In genomic region chr2:128090909-128091690, GRCh38 we compare ENCODE assay signal across 8 cellular contexts. TPM values are rescaled to one million over a fixed set of nuclear protein-coding genes. Genes with fewer than 3 reads are reported as not detected.
DNase-seq lines count a peak whose midpoint lies in the region; ATAC-seq and TF ChIP-seq lines count a peak whose summit lies in the region.

TSS of gene UGGT1 (plus strand) at chr2:128091200. CDS start at chr2:128091358, 158 bp downstream.

- no peaks in the 10 kb centered on the region; the same call in 1 of the 2 replicates for H3K9me3 ChIP-seq in AG04450 (ENCODE audit: control insufficient read depth, insufficient read depth, low read length)

- H3K27me3 ChIP-seq in AG04450 (ENCODE audit: control insufficient read depth, insufficient read depth, low read length) = no peaks in the 10 kb centered on the region

- peak within 1 kb of the TSS; percentile 92 for H3K4me3 Mint-ChIP-seq in WTC11
- peak within 1 kb of the TSS; percentile 88 to 94 (median 91) for H3K4me3 Mint-ChIP-seq in immature natural killer cell

- TF ChIP-seq CTCF in AG04450 (IDR thresholded peaks at IDR 0.05; ENCODE audit: low read depth, low read length) = no peak
- no peak for TF ChIP-seq CTCF in WTC11 (IDR thresholded peaks at IDR 0.05)

- POLR2A ChIA-PET in AG04450 (lab: Yijun Ruan, JAX) = interaction anchor here (0.5 to 1.4 kb wide), 6 partner anchors 25 to 500 kb away, joined by 3 to 6 read pairs (median 3); partner anchors contain the start of gene SAP130
- POLR2A ChIA-PET in WTC11 (lab: Charles Lee) = interaction anchor here (0.6 to 1.0 kb wide), 3 partner anchors 63 to 676 kb away, joined by 3 read pairs; partner anchors contain the start of gene SAP130

- H3K27ac ChIP-seq in AG04450 (ENCODE audit: low read depth, low read length) (peak within 1 kb of the TSS; percentile 86), caudate nucleus (ENCODE audit: low read depth, low read length) (peak within 1 kb of the TSS; percentile 85)

- peak within 1 kb of the TSS; percentile 99 for H3K4me3 ChIP-seq in AG04450 (ENCODE audit: low read depth, low read length)

- H3K36me3 Mint-ChIP-seq in WTC11 (no peaks in the 10 kb centered on the region), immature natural killer cell (no peaks in the 10 kb centered on the region)

- ATAC-seq in GM18909 (IDR thresholded peaks at IDR 0.05; ENCODE audit: poor library complexity, unreplicated experiment) (peak; percentile 95), HG03175 (IDR thresholded peaks at IDR 0.05; ENCODE audit: unreplicated experiment) (peak; percentile 95), WTC11 (peak; percentile 97)

- H3K27ac Mint-ChIP-seq in WTC11 (peak within 1 kb of the TSS; percentile 96), immature natural killer cell (peak within 1 kb of the TSS; percentile 88 to 98 (median 96))

- DNase-seq in AG04450 (ENCODE audit: low read depth, low spot score) (peak; percentile 94), NCI-H226 (peak; percentile 97), WTC11 (ENCODE audit: low spot score) (peak; percentile 93), caudate nucleus (lab: John Stamatoyannopoulos, UW) (peak; percentile 19 to 97 (median 91)), immature natural killer cell (peak; percentile 94 to 95 (median 95)), smooth muscle cell of the brain vasculature (ENCODE audit: low read depth, low spot score) (peak; percentile 91)

- H3K27me3 Mint-ChIP-seq in WTC11 (ENCODE audit: low read depth) = no peaks in the 10 kb centered on the region
- H3K27me3 Mint-ChIP-seq in immature natural killer cell (ENCODE audit: low read depth in 3 of 3) = peaks cover 3 to 7% (median 4%) of the 10 kb centered on the region in 3 donors

- no peaks in the 10 kb centered on the region for H3K9me3 Mint-ChIP-seq in WTC11
- H3K9me3 Mint-ChIP-seq in immature natural killer cell = no peaks in the 10 kb centered on the region

- H3K4me1 Mint-ChIP-seq in WTC11 (peaks cover 16% of the 10 kb centered on the region), immature natural killer cell (peaks cover 33 to 63% of the 10 kb centered on the region in 2 donors)

- CTCF ChIA-PET in AG04450 (lab: Charles Lee) (interaction anchor here (2.0 kb wide), 1 partner anchor 28 kb away, joined by 13 read pairs; no protein-coding TSS in a partner anchor), WTC11 (lab: Charles Lee) (interaction anchor here (0.7 to 5.2 kb wide), 4 partner anchors 14 to 33 kb away, joined by 3 to 45 read pairs (median 4); no protein-coding TSS in a partner anchor)

TF ChIP-seq in WTC11, 78 proteins besides CTCF, POLR2A, EP300 and RAD21 (continues in another document):
- TF ChIP-seq ZBTB43 (CRISPR knock-in tag; IDR thresholded peaks at IDR 0.05) = peak; percentile 76; the same call in 1 of the 2 replicates
- TF ChIP-seq TCF7 (CRISPR knock-in tag; IDR thresholded peaks at IDR 0.05; ENCODE audit: low read depth) = peak; percentile 85; the same call in 1 of the 2 replicates
- TF ChIP-seq ZNF138 (CRISPR knock-in tag; conservative IDR thresholded peaks at IDR 0.05) = no peak
- no peak for TF ChIP-seq USF1 (CRISPR knock-in tag; IDR thresholded peaks at IDR 0.05)
- TF ChIP-seq ZNF423 (CRISPR knock-in tag; IDR thresholded peaks at IDR 0.05) = no peak
- TF ChIP-seq ATF2 (CRISPR knock-in tag; IDR thresholded peaks at IDR 0.05; ENCODE audit: borderline replicate concordance, low read depth) = 0 out of 2 replicates have a peak, but pooled peaks have one; percentile 24
- peak; percentile 63 for TF ChIP-seq TEAD1 (CRISPR knock-in tag; IDR thresholded peaks at IDR 0.05)
- peak; percentile 38; the same call in 1 of the 2 replicates for TF ChIP-seq NR2C2 (CRISPR knock-in tag; IDR thresholded peaks at IDR 0.05)
- TF ChIP-seq NFE2L1 (CRISPR knock-in tag; IDR thresholded peaks at IDR 0.05) = peak; percentile 87
- peak; percentile 61; the same call in 1 of the 2 replicates for TF ChIP-seq SMAD3 (CRISPR knock-in tag; IDR thresholded peaks at IDR 0.05; ENCODE audit: borderline replicate concordance)
- TF ChIP-seq ESRRA (CRISPR knock-in tag; IDR thresholded peaks at IDR 0.05; ENCODE audit: borderline replicate concordance) = peak; percentile 79
- TF ChIP-seq ELF4 (CRISPR knock-in tag; IDR thresholded peaks at IDR 0.05; ENCODE audit: low read depth) = no peak; the same call in 1 of the 2 replicates
- peak; percentile 94 for TF ChIP-seq MAX (CRISPR knock-in tag; IDR thresholded peaks at IDR 0.05)
- no peak for TF ChIP-seq PRDM15 (CRISPR knock-in tag; IDR thresholded peaks at IDR 0.05)
- TF ChIP-seq KAT7 (CRISPR knock-in tag; IDR thresholded peaks at IDR 0.05; ENCODE audit: borderline replicate concordance) = peak; percentile 91
- TF ChIP-seq HMGXB4 (CRISPR knock-in tag; IDR thresholded peaks at IDR 0.05) = peak; percentile 70; the same call in 1 of the 2 replicates

RNA-seq across cellular contexts. Expression of gene UGGT1, which starts in this region (rescaled TPM):
- polyA plus RNA-seq in AG04450 (2011; rRNA removed) (49.7 and 61.4 TPM in 2 replicates), immature natural killer cell (10 to 100 TPM; 10.9 to 32.4 (median 11.2) TPM)
- polyA minus RNA-seq in AG04450 (2011; rRNA and poly(A)+ RNA removed) = 44.2 and 65.2 TPM in 2 replicates
- total RNA-seq in WTC11 (2021) = 43.3 to 57.9 TPM (median 50.1 TPM) in 3 replicates

Comparison
In these comparisons a context has a peak if more than half of its experiments do, and no peak if none do; other contexts are left out.
1. Peak in every context shown above with its lines: DNase-seq, ATAC-seq, H3K4me3 ChIP-seq and H3K27ac ChIP-seq.